Comparison of ENCODE assay signal across 11 cellular contexts in genomic region chr13:25881946-25882574, GRCh38.
DNase-seq lines count a peak whose midpoint lies in the region; ATAC-seq lines count a peak whose summit lies in the region.
"Had no signal": no experiment of that assay in that cellular context is flagged by ENCODE, and none has a peak within 500 bp of the region (broad histone marks: within the 10 kb centered on the region; RNA-seq: fewer than 3 reads in every experiment).

No MANE protein-coding gene starts in this region.

- H2BK12ac ChIP-seq in neuronal stem cell (ENCODE audit: low read length): no peak overlapping the region

- no peak overlapping the region for H3K27ac Mint-ChIP-seq in activated naive CD4-positive, alpha-beta T cell treated with anti-CD3 and anti-CD28 coated beads for 36 hours

- no peak overlapping the region for H3K4ac ChIP-seq in neuronal stem cell (ENCODE audit: low read length)

- H3K27me3 ChIP-seq in ectodermal cell (ENCODE audit: control insufficient read depth, insufficient read depth, low read length, poor library complexity, severe bottlenecking) (no peaks in the 10 kb centered on the region), neuronal stem cell (ENCODE audit: control insufficient read depth in 3 of 3, insufficient read depth in 3 of 3, low read depth in 1 of 3, low read length in 3 of 3) (peaks cover 0 to 5% (median 0%) of the 10 kb centered on the region in 3 experiments)

- no peak overlapping the region for H4K91ac ChIP-seq in neuronal stem cell (ENCODE audit: low read depth, low read length, poor library complexity)

- H3K27me3 Mint-ChIP-seq in activated naive CD4-positive, alpha-beta T cell treated with anti-CD3 and anti-CD28 coated beads for 36 hours (ENCODE audit: low read depth): no peaks in the 10 kb centered on the region

- H3K14ac ChIP-seq in neuronal stem cell (ENCODE audit: low read length): no peak overlapping the region

- ATAC-seq in GM21381 (IDR thresholded peaks at IDR 0.05; ENCODE audit: unreplicated experiment) (no peak), GM18519 (IDR thresholded peaks at IDR 0.05; ENCODE audit: low FRiP score, unreplicated experiment) (no peak)

- intact Hi-C loops in activated naive CD4-positive, alpha-beta T cell treated with anti-CD3 and anti-CD28 coated beads for 36 hours (cut with micrococcal nuclease): loop anchor here (1.0 kb wide), 1 partner anchor 21 kb away; no protein-coding TSS in a partner anchor

- no peak overlapping the region for H4K8ac ChIP-seq in neuronal stem cell (ENCODE audit: low read depth, low read length)

- H3K4me2 ChIP-seq in neuronal stem cell (ENCODE audit: insufficient read depth, low read length, poor library complexity, severe bottlenecking): no peak overlapping the region

- no peak overlapping the region for H2BK5ac ChIP-seq in neuronal stem cell (ENCODE audit: low read length)

- peak; percentile 43 for DNase-seq in H4 (ENCODE audit: low spot score)
- DNase-seq in NCI-H510A treated with DMSO at 0.1 percent for 48 hours (lab: John Stamatoyannopoulos, UW): peak; percentile 66
- peak; percentile 63 for DNase-seq in neuronal stem cell (ENCODE audit: low spot score)
- DNase-seq in activated naive CD4-positive, alpha-beta T cell treated with anti-CD3 and anti-CD28 coated beads for 36 hours: no peak
- DNase-seq in inferior parietal cortex (ENCODE audit: extremely low spot score): no peak
- DNase-seq: dermis blood vessel endothelial cell, KBM-7, left ventricle myocardium inferior had no signal

- no peak overlapping the region for H3K4me3 ChIP-seq in ectodermal cell (ENCODE audit: insufficient read depth, low read depth, low read length)
- peak overlapping the region in 1 of 2 donors; percentile 0 for H3K4me3 ChIP-seq in neuronal stem cell (ENCODE audit: low read length in 2 of 2)
- H3K4me3 ChIP-seq: left ventricle myocardium inferior had no signal

- H3K4me1 Mint-ChIP-seq in activated naive CD4-positive, alpha-beta T cell treated with anti-CD3 and anti-CD28 coated beads for 36 hours (ENCODE audit: low read depth): peaks cover 63% of the 10 kb centered on the region

- no peak overlapping the region for H3K23ac ChIP-seq in neuronal stem cell (ENCODE audit: low read depth, low read length, poor library complexity)

- H2BK120ac ChIP-seq in neuronal stem cell (ENCODE audit: low read depth, low read length): no peak overlapping the region

- H2AK5ac ChIP-seq in neuronal stem cell (ENCODE audit: low read depth, low read length): no peak overlapping the region

- WGBS in ectodermal cell, 2 experiments: 48% methylated on average over 14 to 15 of the region's 15 CpGs
- no CpG with 5 or more reads among the region's 15 CpGs for WGBS in neuronal stem cell (ENCODE audit: extremely low coverage in 2 of 2, insufficient read length in 2 of 2, insufficient replicate concordance in 1 of 2), 2 donors

- H2BK15ac ChIP-seq in neuronal stem cell (ENCODE audit: low read length): no peak overlapping the region

- H3K9ac ChIP-seq in neuronal stem cell (ENCODE audit: low read depth, low read length, poor library complexity): no peak overlapping the region

- peak overlapping the region; percentile 71 for H2AFZ ChIP-seq in neuronal stem cell (ENCODE audit: low read length)

- no peaks in the 10 kb centered on the region for H3K79me1 ChIP-seq in neuronal stem cell (ENCODE audit: low read depth, low read length)

- H3K36me3 ChIP-seq in ectodermal cell (ENCODE audit: control insufficient read depth, insufficient read depth, low read length) (no peaks in the 10 kb centered on the region), neuronal stem cell (replicated peaks in 1 of 2; ENCODE audit: control insufficient read depth in 2 of 2, insufficient read depth in 2 of 2, low read length in 2 of 2) (no peaks in the 10 kb centered on the region)
- H3K36me3 ChIP-seq: left ventricle myocardium inferior had no signal

- CTCF ChIA-PET in activated naive CD4-positive, alpha-beta T cell treated with anti-CD3 and anti-CD28 coated beads for 36 hours (lab: Charles Lee): interaction anchor here (0.6 kb wide), 1 partner anchor 691 kb away, joined by 4 read pairs; no protein-coding TSS in a partner anchor

- H3K27ac ChIP-seq in ectodermal cell (ENCODE audit: insufficient read depth, low read depth, low read length, poor library complexity, severe bottlenecking): peak overlapping the region; percentile 2
- peak overlapping the region; percentile 71 for H3K27ac ChIP-seq in neuronal stem cell (replicated peaks; ENCODE audit: low read length)
- H3K27ac ChIP-seq: left ventricle myocardium inferior had no signal

- no peak overlapping the region for H3K4me3 Mint-ChIP-seq in activated naive CD4-positive, alpha-beta T cell treated with anti-CD3 and anti-CD28 coated beads for 36 hours

- H3K18ac ChIP-seq in neuronal stem cell (ENCODE audit: low read length): peak overlapping the region; percentile 49

- no peaks in the 10 kb centered on the region for H3K9me3 ChIP-seq in ectodermal cell (ENCODE audit: control insufficient read depth, low read length)
- no peaks in the 10 kb centered on the region for H3K9me3 ChIP-seq in neuronal stem cell (replicated peaks in 1 of 2; ENCODE audit: control insufficient read depth in 2 of 2, insufficient read depth in 1 of 2, low read depth in 1 of 2, low read length in 2 of 2)
- H3K9me3 ChIP-seq: left ventricle myocardium inferior had no signal

- no peaks in the 10 kb centered on the region for H3K36me3 Mint-ChIP-seq in activated naive CD4-positive, alpha-beta T cell treated with anti-CD3 and anti-CD28 coated beads for 36 hours (ENCODE audit: low read depth)

- H3K9me3 Mint-ChIP-seq in activated naive CD4-positive, alpha-beta T cell treated with anti-CD3 and anti-CD28 coated beads for 36 hours: no peaks in the 10 kb centered on the region

- H3K4me1 ChIP-seq in ectodermal cell (ENCODE audit: control insufficient read depth, insufficient read depth, low read length) (peaks cover 44% of the 10 kb centered on the region), neuronal stem cell (ENCODE audit: control insufficient read depth in 2 of 2, insufficient read depth in 1 of 2, low read depth in 1 of 2, low read length in 2 of 2) (peaks cover 0 to 31% of the 10 kb centered on the region in 2 donors)
- H3K4me1 ChIP-seq: left ventricle myocardium inferior had no signal

Comparison
In these comparisons a context has a peak if more than half of its experiments do, and no peak if none do; other contexts are left out.
1. DNase-seq: peak in H4 (single experiment), NCI-H510A treated with DMSO at 0.1 percent for 48 hours (single experiment) and neuronal stem cell (single experiment); none in activated naive CD4-positive, alpha-beta T cell treated with anti-CD3 and anti-CD28 coated beads for 36 hours (single experiment) and inferior parietal cortex (single experiment).